ENCODE assay signal across 31 cellular contexts in genomic region chr4:13601848-13602247, GRCh38. TPM values are rescaled to one million over a fixed set of nuclear protein-coding genes. Genes with fewer than 3 reads are reported as not detected.
DNase-seq lines count a peak whose midpoint lies in the region; ATAC-seq and TF ChIP-seq lines count a peak whose summit lies in the region.
"Had no signal": no experiment of that assay in that cellular context is flagged by ENCODE, and none has a peak within 500 bp of the region (broad histone marks: within the 10 kb centered on the region; RNA-seq: fewer than 3 reads in every experiment).

No MANE protein-coding gene starts in this region.

- no peak for TF ChIP-seq CTCF in GM12865 (IDR thresholded peaks at IDR 0.05; ENCODE audit: insufficient read depth, low read depth, low read length, missing control alignments)
- no peak for TF ChIP-seq CTCF in endothelial cell (IDR thresholded peaks at IDR 0.05; ENCODE audit: unreplicated experiment)

- DNase-seq in GM12865 (ENCODE audit: low read depth): peak; percentile 9
- no peak for DNase-seq in endothelial cell (ENCODE audit: low spot score)
- no peak for DNase-seq in NCI-H510A treated with DMSO at 0.1 percent for 48 hours (lab: John Stamatoyannopoulos, UW)
- no peak for DNase-seq in SW480 (ENCODE audit: low spot score)
- DNase-seq in natural killer cell treated with Interleukin-12 subunit alpha and Interleukin-12 subunit beta and Interleukin-15 and Interleukin-18, amount 100 ng/mL, for 72 hours (ENCODE audit: low spot score): no peak
- DNase-seq in activated CD4-positive, CD25-positive, alpha-beta regulatory T cell treated with anti-CD3 and anti-CD28 coated beads, Interleukin-2, amount 50 U/mL, for 72 hours: no peak
- DNase-seq: activated CD8-positive, alpha-beta memory T cell treated with anti-CD3 and anti-CD28 coated beads for 24 hours; activated effector memory CD4-positive, alpha-beta T cell treated with Interleukin-2 at 50 U/mL for 16 hours; activated T-cell treated with anti-CD3 and anti-CD28 coated beads for 4 hours; DMS53; effector memory CD4-positive, alpha-beta T cell; erythroblast; H7; immature natural killer cell; left colon; NCI-H1092; NCI-H187; NCI-H2171; NCI-H510A; pancreas; PC-9; stimulated activated naive CD4-positive, alpha-beta T cell treated with Interleukin-2 at 50 U/mL for 16 hours; T-helper 17 cell; upper lobe of right lung had no signal

- H3K9me3 Mint-ChIP-seq in IgD-negative memory B cell: no peaks in the 10 kb centered on the region
- no peaks in the 10 kb centered on the region for H3K9me3 Mint-ChIP-seq in endothelial cell (ENCODE audit: unreplicated experiment)
- H3K9me3 Mint-ChIP-seq in natural killer cell treated with Interleukin-12 subunit alpha and Interleukin-12 subunit beta and Interleukin-15 and Interleukin-18, amount 100 ng/mL, for 72 hours: no peaks in the 10 kb centered on the region
- H3K9me3 Mint-ChIP-seq: immature natural killer cell had no signal

- peak overlapping the region in 2 of 3 donors; percentile 2 to 94 for H3K27ac Mint-ChIP-seq in IgD-negative memory B cell
- peak overlapping the region; percentile 2 for H3K27ac Mint-ChIP-seq in endothelial cell (ENCODE audit: unreplicated experiment)
- H3K27ac Mint-ChIP-seq in natural killer cell treated with Interleukin-12 subunit alpha and Interleukin-12 subunit beta and Interleukin-15 and Interleukin-18, amount 100 ng/mL, for 72 hours: no peak overlapping the region
- H3K27ac Mint-ChIP-seq: T-helper 17 cell had no signal

- peaks cover 14% of the 10 kb centered on the region for H3K36me3 Mint-ChIP-seq in IgD-negative memory B cell
- H3K36me3 Mint-ChIP-seq in endothelial cell (ENCODE audit: low read depth, unreplicated experiment): peaks cover 53% of the 10 kb centered on the region
- H3K36me3 Mint-ChIP-seq in natural killer cell treated with Interleukin-12 subunit alpha and Interleukin-12 subunit beta and Interleukin-15 and Interleukin-18, amount 100 ng/mL, for 72 hours: peaks cover 51% of the 10 kb centered on the region

- H3K27me3 Mint-ChIP-seq in IgD-negative memory B cell: no peaks in the 10 kb centered on the region
- peaks cover 8% of the 10 kb centered on the region for H3K27me3 Mint-ChIP-seq in endothelial cell (ENCODE audit: unreplicated experiment)
- H3K27me3 Mint-ChIP-seq in natural killer cell treated with Interleukin-12 subunit alpha and Interleukin-12 subunit beta and Interleukin-15 and Interleukin-18, amount 100 ng/mL, for 72 hours: no peaks in the 10 kb centered on the region
- H3K27me3 Mint-ChIP-seq: T-helper 17 cell had no signal

- peak; percentile 45 for ATAC-seq in GM19455 (IDR thresholded peaks at IDR 0.05; ENCODE audit: unreplicated experiment)
- no peak for ATAC-seq in natural killer cell treated with Interleukin-12 subunit alpha and Interleukin-12 subunit beta and Interleukin-15 and Interleukin-18, amount 100 ng/mL, for 72 hours
- ATAC-seq: left colon had no signal

- H3K4me3 Mint-ChIP-seq in IgD-negative memory B cell (peak overlapping the region; percentile 13 to 65 (median 52)), endothelial cell (ENCODE audit: unreplicated experiment) (peak overlapping the region; percentile 39)
- H3K4me3 Mint-ChIP-seq in natural killer cell treated with Interleukin-12 subunit alpha and Interleukin-12 subunit beta and Interleukin-15 and Interleukin-18, amount 100 ng/mL, for 72 hours: no peak overlapping the region
- H3K4me3 Mint-ChIP-seq: immature natural killer cell, T-helper 17 cell had no signal

- H3K4me1 Mint-ChIP-seq in IgD-negative memory B cell (peaks cover 20 to 35% (median 22%) of the 10 kb centered on the region in 3 donors), endothelial cell (ENCODE audit: unreplicated experiment) (peaks cover 25% of the 10 kb centered on the region)
- peaks cover 3 to 8% of the 10 kb centered on the region in 2 donors for H3K4me1 Mint-ChIP-seq in natural killer cell treated with Interleukin-12 subunit alpha and Interleukin-12 subunit beta and Interleukin-15 and Interleukin-18, amount 100 ng/mL, for 72 hours (ENCODE audit: low read depth in 2 of 2)
- H3K4me1 Mint-ChIP-seq: T-helper 17 cell had no signal

- no peak overlapping the region for H3K4me3 ChIP-seq in GM12865 (ENCODE audit: low read depth, low read length)
- H3K4me3 ChIP-seq: BLaER1 treated with 17β-estradiol and CSF1 and Interleukin-3, amounts not matched to agents 10 nM and 100 nM; cardiac muscle cell; pancreas; PC-9; SK-N-MC; upper lobe of right lung had no signal

RNA-seq across cellular contexts. Expression of gene BOD1L1, which starts 25.7 kb away (rescaled TPM):
- polyA plus RNA-seq in IgD-negative memory B cell: 6.5 TPM
- total RNA-seq in endothelial cell (ENCODE audit: unreplicated experiment): 49.7 TPM
- 10 to 100 TPM; 41.4 to 43.5 TPM for total RNA-seq in natural killer cell treated with Interleukin-12 subunit alpha and Interleukin-12 subunit beta and Interleukin-15 and Interleukin-18, amount 100 ng/mL, for 72 hours

RNA-seq across cellular contexts. Expression of gene NKX3-2, which starts 57.5 kb away (rescaled TPM):
- not detected for polyA plus RNA-seq in IgD-negative memory B cell
- total RNA-seq in endothelial cell (ENCODE audit: unreplicated experiment): 4.5 TPM
- not detected for total RNA-seq in natural killer cell treated with Interleukin-12 subunit alpha and Interleukin-12 subunit beta and Interleukin-15 and Interleukin-18, amount 100 ng/mL, for 72 hours
- total RNA-seq: PC-9, renal cortical epithelial cell, T-helper 17 cell, upper lobe of right lung had no signal
- polyA plus RNA-seq: cardiac muscle cell, immature natural killer cell, neural cell had no signal

Comparison
In these comparisons a context has a peak if more than half of its experiments do, and no peak if none do; other contexts are left out.
1. H3K27ac Mint-ChIP-seq: peak in IgD-negative memory B cell (2 of 3) and endothelial cell (single experiment); none in natural killer cell treated with Interleukin-12 subunit alpha and Interleukin-12 subunit beta and Interleukin-15 and Interleukin-18, amount 100 ng/mL, for 72 hours (0 of 2).